Comparison of ENCODE assay signal across 8 cellular contexts in genomic region chr2:210169871-210170441, GRCh38. TPM values are rescaled to one million over a fixed set of nuclear protein-coding genes. Genes with fewer than 3 reads are reported as not detected.
DNase-seq lines count a peak whose midpoint lies in the region; ATAC-seq lines count a peak whose summit lies in the region.

No MANE protein-coding gene starts in this region.

- DNase-seq in EH (ENCODE audit: low read depth) (peak; percentile 72), Karpas-422 (peak; percentile 53), hepatic stellate cell (ENCODE audit: low spot score) (peak; percentile 26)
- no peak for DNase-seq in activated T-helper 2 cell treated with anti-CD3 and anti-CD28 coated beads, Interferon-gamma antibody, Interleukin-2, Interleukin-4, amounts not matched to agents 10 μg/mL and 5 μg/mL and 100 μg/mL, durations not matched to agents 14 hours and 24 hours and 36 hours (ENCODE audit: low spot score)
- no peak for DNase-seq in activated effector memory CD4-positive, alpha-beta T cell treated with Interleukin-2 at 50 U/mL for 16 hours

- peaks cover 28% of the 10 kb centered on the region for H3K4me1 Mint-ChIP-seq in activated T-helper 2 cell treated with anti-CD3 and anti-CD28 coated beads, Interferon-gamma antibody, Interleukin-2, Interleukin-4, amounts not matched to agents 10 μg/mL and 5 μg/mL and 100 μg/mL, durations not matched to agents 14 hours and 24 hours and 36 hours (ENCODE audit: low read depth)

- H3K36me3 ChIP-seq in Karpas-422 (ENCODE audit: insufficient read depth, low read length) = no peaks in the 10 kb centered on the region

- peaks cover 14% of the 10 kb centered on the region for H3K27me3 Mint-ChIP-seq in activated T-helper 2 cell treated with anti-CD3 and anti-CD28 coated beads, Interferon-gamma antibody, Interleukin-2, Interleukin-4, amounts not matched to agents 10 μg/mL and 5 μg/mL and 100 μg/mL, durations not matched to agents 14 hours and 24 hours and 36 hours (ENCODE audit: low read depth)

- H3K9me2 ChIP-seq in Karpas-422 (replicated peaks; ENCODE audit: insufficient read depth, low read length) = no peaks in the 10 kb centered on the region

- H3K27ac ChIP-seq in Karpas-422 (ENCODE audit: low read length) (no peak overlapping the region), skin epidermis (peak overlapping the region; percentile 9 to 100 (median 98))

- no peaks in the 10 kb centered on the region for H3K36me3 Mint-ChIP-seq in activated T-helper 2 cell treated with anti-CD3 and anti-CD28 coated beads, Interferon-gamma antibody, Interleukin-2, Interleukin-4, amounts not matched to agents 10 μg/mL and 5 μg/mL and 100 μg/mL, durations not matched to agents 14 hours and 24 hours and 36 hours (ENCODE audit: low read depth)

- no peaks in the 10 kb centered on the region for H3K27me3 ChIP-seq in Karpas-422 (ENCODE audit: low read length)

- H3K4me1 ChIP-seq in Karpas-422 (ENCODE audit: low read length) = peaks cover 39% of the 10 kb centered on the region

- no peaks in the 10 kb centered on the region for H3K9me3 Mint-ChIP-seq in activated T-helper 2 cell treated with anti-CD3 and anti-CD28 coated beads, Interferon-gamma antibody, Interleukin-2, Interleukin-4, amounts not matched to agents 10 μg/mL and 5 μg/mL and 100 μg/mL, durations not matched to agents 14 hours and 24 hours and 36 hours

- H3K79me2 ChIP-seq in Karpas-422 (ENCODE audit: low read length) = peaks cover 49% of the 10 kb centered on the region

- peak overlapping the region; percentile 73 for H3K9ac ChIP-seq in Karpas-422 (ENCODE audit: low read length)

- peak overlapping the region; percentile 96 for H3K4me3 Mint-ChIP-seq in activated T-helper 2 cell treated with anti-CD3 and anti-CD28 coated beads, Interferon-gamma antibody, Interleukin-2, Interleukin-4, amounts not matched to agents 10 μg/mL and 5 μg/mL and 100 μg/mL, durations not matched to agents 14 hours and 24 hours and 36 hours (ENCODE audit: low read depth)

- H3K4me3 ChIP-seq in Karpas-422 (ENCODE audit: low read length) (peak overlapping the region; percentile 74), skin epidermis (peak overlapping the region; percentile 73 to 99 (median 93))

- intact Hi-C loops in activated T-helper 2 cell treated with anti-CD3 and anti-CD28 coated beads, Interferon-gamma antibody, Interleukin-2, Interleukin-4, amounts not matched to agents 10 μg/mL and 5 μg/mL and 100 μg/mL, durations not matched to agents 14 hours and 24 hours and 36 hours (cut with micrococcal nuclease) = loop anchor here (1.0 to 2.0 kb wide), 3 partner anchors 168 to 1915 kb away; partner anchors contain the start of genes IDH1, LANCL1 and RPE

- H4K20me1 ChIP-seq in Karpas-422 (ENCODE audit: insufficient read depth, low read depth, low read length) = no peaks in the 10 kb centered on the region

- peak overlapping the region; percentile 99 for H3K27ac Mint-ChIP-seq in activated T-helper 2 cell treated with anti-CD3 and anti-CD28 coated beads, Interferon-gamma antibody, Interleukin-2, Interleukin-4, amounts not matched to agents 10 μg/mL and 5 μg/mL and 100 μg/mL, durations not matched to agents 14 hours and 24 hours and 36 hours

- ATAC-seq in GM21576 (IDR thresholded peaks at IDR 0.05; ENCODE audit: unreplicated experiment) = peak; percentile 35
- no peak for ATAC-seq in HG03280 (IDR thresholded peaks at IDR 0.05; ENCODE audit: unreplicated experiment)

- no peaks in the 10 kb centered on the region for H3K9me3 ChIP-seq in Karpas-422 (ENCODE audit: low read length)

- H3K4me2 ChIP-seq in Karpas-422 (ENCODE audit: low read depth, low read length, poor library complexity, severe bottlenecking) = peak overlapping the region; percentile 89

- peak overlapping the region; percentile 80 for H2AFZ ChIP-seq in Karpas-422 (ENCODE audit: low read length)

RNA-seq across cellular contexts. Expression of gene KANSL1L, which starts 1.3 kb away (rescaled TPM):
- 11.3 and 26.1 TPM in 2 replicates for total RNA-seq in Karpas-422 (2014; rRNA removed; shearing (Covaris generic); ENCODE audit: low replicate concordance)
- total RNA-seq in activated T-helper 2 cell treated with anti-CD3 and anti-CD28 coated beads, Interferon-gamma antibody, Interleukin-2, Interleukin-4, amounts not matched to agents 10 μg/mL and 5 μg/mL and 100 μg/mL, durations not matched to agents 14 hours and 24 hours and 36 hours = 4.9 and 6.5 TPM in 2 replicates

RNA-seq across cellular contexts. Expression of gene ACADL, which starts 55.3 kb away (rescaled TPM):
- total RNA-seq in Karpas-422 (2014; rRNA removed; shearing (Covaris generic); ENCODE audit: low replicate concordance) = not detected in 2 replicates
- not detected in 2 replicates for total RNA-seq in activated T-helper 2 cell treated with anti-CD3 and anti-CD28 coated beads, Interferon-gamma antibody, Interleukin-2, Interleukin-4, amounts not matched to agents 10 μg/mL and 5 μg/mL and 100 μg/mL, durations not matched to agents 14 hours and 24 hours and 36 hours

Comparison
In these comparisons a context has a peak if more than half of its experiments do, and no peak if none do; other contexts are left out.
1. DNase-seq: peak in EH (single experiment), Karpas-422 (single experiment) and hepatic stellate cell (single experiment); none in activated T-helper 2 cell treated with anti-CD3 and anti-CD28 coated beads, Interferon-gamma antibody, Interleukin-2, Interleukin-4, amounts not matched to agents 10 μg/mL and 5 μg/mL and 100 μg/mL, durations not matched to agents 14 hours and 24 hours and 36 hours (single experiment) and activated effector memory CD4-positive, alpha-beta T cell treated with Interleukin-2 at 50 U/mL for 16 hours (single experiment).